Comparison of ENCODE assay signal across 1 cellular context in genomic region chr4:6095023-6095817, GRCh38.
TF ChIP-seq lines count a peak whose summit lies in the region.

No MANE protein-coding gene starts in this region.

TF ChIP-seq in HCT116, 20 proteins besides CTCF, POLR2A, EP300 and RAD21 (continued from another document):
- TF ChIP-seq, protein P1, sequence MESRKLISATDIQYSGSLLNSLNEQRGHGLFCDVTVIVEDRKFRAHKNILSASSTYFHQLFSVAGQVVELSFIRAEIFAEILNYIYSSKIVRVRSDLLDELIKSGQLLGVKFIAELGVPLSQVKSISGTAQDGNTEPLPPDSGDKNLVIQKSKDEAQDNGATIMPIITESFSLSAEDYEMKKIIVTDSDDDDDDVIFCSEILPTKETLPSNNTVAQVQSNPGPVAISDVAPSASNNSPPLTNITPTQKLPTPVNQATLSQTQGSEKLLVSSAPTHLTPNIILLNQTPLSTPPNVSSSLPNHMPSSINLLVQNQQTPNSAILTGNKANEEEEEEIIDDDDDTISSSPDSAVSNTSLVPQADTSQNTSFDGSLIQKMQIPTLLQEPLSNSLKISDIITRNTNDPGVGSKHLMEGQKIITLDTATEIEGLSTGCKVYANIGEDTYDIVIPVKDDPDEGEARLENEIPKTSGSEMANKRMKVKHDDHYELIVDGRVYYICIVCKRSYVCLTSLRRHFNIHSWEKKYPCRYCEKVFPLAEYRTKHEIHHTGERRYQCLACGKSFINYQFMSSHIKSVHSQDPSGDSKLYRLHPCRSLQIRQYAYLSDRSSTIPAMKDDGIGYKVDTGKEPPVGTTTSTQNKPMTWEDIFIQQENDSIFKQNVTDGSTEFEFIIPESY (IDR thresholded peaks at IDR 0.05; ENCODE audit: extremely low read depth, insufficient replicate concordance, low read length): no peak
- TF ChIP-seq CEBPB (IDR thresholded peaks at IDR 0.05; ENCODE audit: low read depth) (no peak), YY1 (IDR thresholded peaks at IDR 0.05; ENCODE audit: extremely low read depth, insufficient replicate concordance, low read depth, low read length) (no peak), SRF (IDR thresholded peaks at IDR 0.05; ENCODE audit: low read depth) (no peak), MAX (IDR thresholded peaks at IDR 0.05) (no peak), ZFX (IDR thresholded peaks at IDR 0.05) (no peak), ATF3 (IDR thresholded peaks at IDR 0.05) (no peak), EZH2phosphoT487 (IDR thresholded peaks at IDR 0.05; ENCODE audit: borderline replicate concordance) (no peak), TCF7L2 (IDR thresholded peaks at IDR 0.05; ENCODE audit: borderline replicate concordance, extremely low read depth, insufficient read depth, insufficient read length) (no peak), JUND (IDR thresholded peaks at IDR 0.05) (no peak), SIN3A (IDR thresholded peaks at IDR 0.05; ENCODE audit: low read depth) (no peak), EGR1 (IDR thresholded peaks at IDR 0.05; ENCODE audit: low read depth) (no peak), EZH2 (IDR thresholded peaks at IDR 0.05) (no peak), CBX3 (IDR thresholded peaks at IDR 0.05; ENCODE audit: low read depth) (no peak)
